In genomic region chr9:87725900-87726709, GRCh38 we compare ENCODE assay signal across 8 cellular contexts. TPM values are rescaled to one million over a fixed set of nuclear protein-coding genes. Genes with fewer than 3 reads are reported as not detected.
A peak's percentile ranks its signal among the peaks of the same experiment; 100 is the strongest.
DNase-seq lines count a peak whose midpoint lies in the region; ATAC-seq and TF ChIP-seq lines count a peak whose summit lies in the region.

Gene CTSL (plus strand): TSS chr9:87726119. CDS start chr9:87727604, 1,485 bp downstream.

- peak in 1 of 2 donors; percentile 59 for TF ChIP-seq POLR2A in Peyer's patch (IDR thresholded peaks at IDR 0.05)

- peaks cover 0 to 18% (median 0%) of the 10 kb centered on the region in 4 donors for H3K4me1 ChIP-seq in Peyer's patch

- H3K27me3 ChIP-seq in Peyer's patch: no peaks in the 10 kb centered on the region

- ATAC-seq in HG02798 (IDR thresholded peaks at IDR 0.05; ENCODE audit: poor library complexity, unreplicated experiment) (peak; percentile 71), GM21367 (IDR thresholded peaks at IDR 0.05; ENCODE audit: unreplicated experiment) (no peak)

- H3K27ac ChIP-seq in Peyer's patch: peak within 1 kb of the TSS; percentile 62 to 93 (median 82)

- no peaks in the 10 kb centered on the region for H3K9me3 ChIP-seq in Peyer's patch

- DNase-seq in AG10803 (ENCODE audit: low read depth) (peak; percentile 90), Peyer's patch (peak; percentile 53 to 91 (median 84)), fibroblast of the aortic adventitia (ENCODE audit: low read depth) (peak; percentile 90), myocyte (ENCODE audit: low read depth) (peak; percentile 90)
- peak; percentile 17 to 61 (median 27) for DNase-seq in activated naive CD4-positive, alpha-beta T cell (lab: John Stamatoyannopoulos, UW)
- peak; percentile 30 for DNase-seq in stimulated activated naive CD4-positive, alpha-beta T cell treated with Interleukin-2 at 50 U/mL for 16 hours (lab: John Stamatoyannopoulos, UW)

- H3K4me3 ChIP-seq in AG10803 (ENCODE audit: low read length) (peak within 1 kb of the TSS; percentile 94), Peyer's patch (peak within 1 kb of the TSS; percentile 36 to 74 (median 58)), fibroblast of the aortic adventitia (ENCODE audit: low read depth, low read length) (peak within 1 kb of the TSS; percentile 86)

- H3K36me3 ChIP-seq in Peyer's patch: peaks cover 0 to 12% (median 0%) of the 10 kb centered on the region in 3 donors

- TF ChIP-seq CTCF in AG10803 (conservative IDR thresholded peaks at IDR 0.05; ENCODE audit: low read length): peak; percentile 24
- TF ChIP-seq CTCF in Peyer's patch (IDR thresholded peaks at IDR 0.05): peak in 3 of 6 experiments; percentile 30 to 40 (median 32)
- peak; percentile 11 for TF ChIP-seq CTCF in fibroblast of the aortic adventitia (IDR thresholded peaks at IDR 0.05; ENCODE audit: insufficient read depth, low read length)

RNA-seq across cellular contexts. Expression of gene CTSL, which starts in this region (rescaled TPM):
- total RNA-seq in Peyer's patch (10 to 100 TPM; 14.3 to 23.5 (median 19.6) TPM), fibroblast of the aortic adventitia (ENCODE audit: low replicate concordance) (510 and 513 TPM in 2 replicates), myocyte (142 and 156 TPM in 2 replicates)
- 157 TPM for polyA plus RNA-seq in myocyte (2012)

Comparison
In these comparisons a context has a peak if more than half of its experiments do, and no peak if none do; other contexts are left out.
1. DNase-seq: peak in every context shown above with its lines; median percentile 90 in AG10803; 90 in fibroblast of the aortic adventitia; 90 in myocyte; 84 in Peyer's patch; 30 in stimulated activated naive CD4-positive, alpha-beta T cell treated with Interleukin-2 at 50 U/mL for 16 hours; 27 in activated naive CD4-positive, alpha-beta T cell.